ENCODE assay signal across 9 cellular contexts in the genomic region with DNA sequence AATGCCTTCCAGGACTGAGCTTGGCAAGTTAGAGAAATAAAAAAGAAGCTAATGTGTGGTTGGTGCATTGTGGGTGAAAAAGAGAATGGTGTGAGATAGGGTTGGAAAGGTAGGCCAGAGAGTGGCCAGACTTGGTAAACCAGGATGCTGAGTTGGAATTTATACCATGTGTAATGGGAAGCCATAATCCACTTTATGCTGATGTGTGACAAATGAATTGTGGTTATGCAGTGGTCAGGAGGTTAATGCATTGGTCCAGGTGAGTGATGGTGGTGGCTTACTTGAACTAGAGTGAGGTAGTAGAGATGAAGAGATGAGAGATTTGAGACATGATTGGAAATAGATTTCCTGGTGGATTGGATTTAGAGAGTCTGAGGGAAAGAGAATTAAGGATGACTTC. TPM values are rescaled to one million over a fixed set of nuclear protein-coding genes. Genes with fewer than 3 reads are reported as not detected.
A peak's percentile ranks its signal among the peaks of the same experiment; 100 is the strongest.
DNase-seq lines count a peak whose midpoint lies in the region; ATAC-seq and TF ChIP-seq lines count a peak whose summit lies in the region.
"Had no signal": no experiment of that assay in that cellular context is flagged by ENCODE, and none has a peak within 500 bp of the region (broad histone marks: within the 10 kb centered on the region; RNA-seq: fewer than 3 reads in every experiment).

No MANE protein-coding gene starts in this region.

- H3K27ac Mint-ChIP-seq in T-helper 17 cell (peak overlapping the region; percentile 100), glutamatergic neuron (ENCODE audit: unreplicated experiment) (peak overlapping the region; percentile 35)

- H3K9me3 Mint-ChIP-seq in glutamatergic neuron (ENCODE audit: unreplicated experiment) = peaks cover 34% of the 10 kb centered on the region

- intact Hi-C loops in left ventricle myocardium inferior (cut with micrococcal nuclease) = loop anchor here (5.0 kb wide), 1 partner anchor 47 kb away; a partner anchor contains a TSS
- intact Hi-C loops in adrenal gland (cut with DNase I) = loop anchor here (5.0 kb wide), 2 partner anchors 37 to 42 kb away; a partner anchor contains a TSS

- H3K4me1 ChIP-seq in left ventricle myocardium inferior (peaks cover 37% of the 10 kb centered on the region), right atrium auricular region (peaks cover 0 to 18% of the 10 kb centered on the region in 2 donors), adrenal gland (replicated peaks in 1 of 2) (peaks cover 0 to 8% of the 10 kb centered on the region in 2 donors)

- no peaks in the 10 kb centered on the region for H3K27me3 Mint-ChIP-seq in T-helper 17 cell
- H3K27me3 Mint-ChIP-seq in glutamatergic neuron (ENCODE audit: unreplicated experiment) = peaks cover 15% of the 10 kb centered on the region

- H3K36me3 Mint-ChIP-seq in T-helper 17 cell (ENCODE audit: low read depth) (peaks cover 7% of the 10 kb centered on the region), glutamatergic neuron (ENCODE audit: unreplicated experiment) (no peaks in the 10 kb centered on the region)

- ATAC-seq in T-helper 17 cell (no peak), GM21447 (IDR thresholded peaks at IDR 0.05; ENCODE audit: unreplicated experiment) (no peak)

- H3K4me3 ChIP-seq in left ventricle myocardium inferior (peak overlapping the region; percentile 90), right atrium auricular region (no peak overlapping the region), adrenal gland (no peak overlapping the region)

- DNase-seq in left ventricle myocardium inferior (no peak), right atrium auricular region (ENCODE audit: low spot score) (no peak), T-helper 17 cell (no peak), glutamatergic neuron (no peak), GM20000 (ENCODE audit: low spot score) (no peak), adrenal gland (no peak)
- no peak for DNase-seq in stimulated activated naive CD4-positive, alpha-beta T cell (lab: John Stamatoyannopoulos, UW)
- DNase-seq: DMS 273 treated with DMSO at 0.1 percent for 48 hours had no signal

- TF ChIP-seq POLR2A in adrenal gland (IDR thresholded peaks at IDR 0.05) = no peak

- H3K4me3 Mint-ChIP-seq in T-helper 17 cell (peak overlapping the region; percentile 99), glutamatergic neuron (ENCODE audit: unreplicated experiment) (peak overlapping the region; percentile 98)

- H3K9me3 ChIP-seq in left ventricle myocardium inferior (replicated peaks) (no peaks in the 10 kb centered on the region), right atrium auricular region (no peaks in the 10 kb centered on the region), T-helper 17 cell (ENCODE audit: control insufficient read depth, low read length, poor library complexity, severe bottlenecking) (no peaks in the 10 kb centered on the region), adrenal gland (replicated peaks in 1 of 3) (no peaks in the 10 kb centered on the region)

- peaks cover 21% of the 10 kb centered on the region for H3K36me3 ChIP-seq in left ventricle myocardium inferior
- H3K36me3 ChIP-seq in right atrium auricular region = peaks cover 12% of the 10 kb centered on the region
- H3K36me3 ChIP-seq in adrenal gland (replicated peaks in 1 of 2) = peaks cover 0 to 9% of the 10 kb centered on the region in 2 donors

- H3K27me3 ChIP-seq in left ventricle myocardium inferior (ENCODE audit: low read depth) (no peaks in the 10 kb centered on the region), right atrium auricular region (no peaks in the 10 kb centered on the region), adrenal gland (no peaks in the 10 kb centered on the region)

- TF ChIP-seq CTCF in left ventricle myocardium inferior (IDR thresholded peaks at IDR 0.05; ENCODE audit: borderline replicate concordance) = no peak
- TF ChIP-seq CTCF in right atrium auricular region (IDR thresholded peaks at IDR 0.05) = no peak
- TF ChIP-seq CTCF in glutamatergic neuron (IDR thresholded peaks at IDR 0.05; ENCODE audit: partially characterized antibody, unreplicated experiment) = no peak
- TF ChIP-seq CTCF in GM20000 (IDR thresholded peaks at IDR 0.05; ENCODE audit: extremely low read depth, missing control alignments) = no peak
- TF ChIP-seq CTCF in adrenal gland (IDR thresholded peaks at IDR 0.05) = no peak

- H3K4me1 Mint-ChIP-seq in T-helper 17 cell (peaks cover 44% of the 10 kb centered on the region), glutamatergic neuron (ENCODE audit: low read depth, unreplicated experiment) (peaks cover 12% of the 10 kb centered on the region)

- H3K27ac ChIP-seq in left ventricle myocardium inferior (replicated peaks) (no peak overlapping the region), right atrium auricular region (no peak overlapping the region), adrenal gland (no peak overlapping the region)

RNA-seq across cellular contexts. Expression of a gene that starts 1.0 kb away (rescaled TPM):
- total RNA-seq in left ventricle myocardium inferior (9.8 TPM), right atrium auricular region (1 to 10 TPM; 4.4 to 5.3 TPM), T-helper 17 cell (10 to 100 TPM; 21.1 to 27.0 TPM), glutamatergic neuron (ENCODE audit: unreplicated experiment) (74.6 TPM), adrenal gland (10 to 100 TPM in 7 of 8 donors, 1 to 10 TPM in 1; 9.7 to 53.6 (median 28.2) TPM)
- polyA plus RNA-seq in adrenal gland = 10 to 100 TPM; 15.6 to 28.6 (median 18.0) TPM

RNA-seq across cellular contexts. Expression of a gene that starts 2.2 kb away (rescaled TPM):
- 14.6 TPM for total RNA-seq in left ventricle myocardium inferior
- total RNA-seq in right atrium auricular region = 1 to 10 TPM; 4.2 to 8.6 TPM
- 100 to 1,000 TPM; 218 TPM for total RNA-seq in T-helper 17 cell
- 85.3 TPM for total RNA-seq in glutamatergic neuron (ENCODE audit: unreplicated experiment)
- total RNA-seq in adrenal gland = 10 to 100 TPM; 11.1 to 46.2 (median 22.6) TPM
- 10 to 100 TPM; 17.6 to 48.6 (median 18.7) TPM for polyA plus RNA-seq in adrenal gland

RNA-seq across cellular contexts. Expression of a gene that starts 38.4 kb away (rescaled TPM):
- total RNA-seq in left ventricle myocardium inferior (25.6 TPM), right atrium auricular region (10 to 100 TPM; 24.1 to 29.9 TPM), T-helper 17 cell (10 to 100 TPM; 27.0 to 36.2 TPM), glutamatergic neuron (ENCODE audit: unreplicated experiment) (29.5 TPM), adrenal gland (10 to 100 TPM; 18.8 to 30.2 (median 24.6) TPM)
- polyA plus RNA-seq in adrenal gland = 10 to 100 TPM; 24.5 to 46.9 (median 41.4) TPM

RNA-seq across cellular contexts. Expression of a gene that starts 39.7 kb away (rescaled TPM):
- 1.2 TPM for total RNA-seq in left ventricle myocardium inferior
- total RNA-seq in right atrium auricular region = 1 to 10 TPM in 1 of 2 donors, not detected in 1; 1.8 TPM
- 1 to 10 TPM; 2.2 to 2.5 TPM for total RNA-seq in T-helper 17 cell
- total RNA-seq in glutamatergic neuron (ENCODE audit: unreplicated experiment) = 17.3 TPM
- total RNA-seq in adrenal gland = 1 to 10 TPM; 1.6 to 6.6 (median 2.2) TPM
- polyA plus RNA-seq in adrenal gland = 1 to 10 TPM; 2.0 to 2.2 (median 2.2) TPM

RNA-seq across cellular contexts. Expression of a gene that starts 45.1 kb away (rescaled TPM):
- total RNA-seq in left ventricle myocardium inferior = 1.3 TPM
- 1 to 10 TPM; 1.2 to 1.6 TPM for total RNA-seq in right atrium auricular region
- 1 to 10 TPM; 8.3 to 8.7 TPM for total RNA-seq in T-helper 17 cell
- total RNA-seq in glutamatergic neuron (ENCODE audit: unreplicated experiment) = 4.0 TPM
- total RNA-seq in adrenal gland = 10 to 100 TPM in 1 of 8 donors, 1 to 10 TPM in 7; 1.6 to 12.6 (median 4.3) TPM
- polyA plus RNA-seq in adrenal gland = 10 to 100 TPM in 2 of 3 donors, 1 to 10 TPM in 1; 7.4 to 22.8 (median 12.2) TPM
